ENCODE assay signal across 2 cellular contexts in genomic region chr3:17745894-17746293, GRCh38.
TF ChIP-seq lines count a peak whose summit lies in the region.

No MANE protein-coding gene starts in this region.

TF ChIP-seq in GM23338, 12 proteins besides CTCF, POLR2A, EP300 and RAD21:
- TF ChIP-seq EZH2phosphoT487 (IDR thresholded peaks at IDR 0.05; ENCODE audit: unreplicated experiment) (no peak), ZNF114 (CRISPR knock-in tag; IDR thresholded peaks at IDR 0.05) (no peak), NANOG (IDR thresholded peaks at IDR 0.05; ENCODE audit: borderline replicate concordance) (no peak), ETS1 (IDR thresholded peaks at IDR 0.05) (no peak), JUNB (IDR thresholded peaks at IDR 0.05; ENCODE audit: unreplicated experiment) (no peak), ZNF331 (CRISPR knock-in tag; IDR thresholded peaks at IDR 0.05; ENCODE audit: low read depth) (no peak), POLR2AphosphoS5 (IDR thresholded peaks at IDR 0.05; ENCODE audit: low read depth) (no peak), CREB1 (CRISPR knock-in tag; IDR thresholded peaks at IDR 0.05; ENCODE audit: low read depth) (no peak)

TF ChIP-seq in K562, 482 proteins besides CTCF, POLR2A, EP300 and RAD21 (continues in another document):
- TF ChIP-seq HEY1 (CRISPR knock-in tag; IDR thresholded peaks at IDR 0.05; ENCODE audit: borderline replicate concordance) = no peak
- peak; percentile 22 for TF ChIP-seq TAL1 (IDR thresholded peaks at IDR 0.05)
- no peak for TF ChIP-seq THRB (CRISPR knock-in tag; conservative IDR thresholded peaks at IDR 0.05)
- TF ChIP-seq MXD1 (CRISPR knock-in tag; IDR thresholded peaks at IDR 0.05; ENCODE audit: borderline replicate concordance, poor library complexity, severe bottlenecking) = no peak
- no peak for TF ChIP-seq PHB (CRISPR knock-in tag; IDR thresholded peaks at IDR 0.05)
- no peak for TF ChIP-seq NRF1 (conservative IDR thresholded peaks at IDR 0.05 in 1 of 2, IDR thresholded peaks at IDR 0.05 in 1 of 2)
- TF ChIP-seq FOXO4 (CRISPR knock-in tag; IDR thresholded peaks at IDR 0.05) = no peak
- TF ChIP-seq ZNF280B (CRISPR knock-in tag; IDR thresholded peaks at IDR 0.05) = no peak
- no peak for TF ChIP-seq JUN (IDR thresholded peaks at IDR 0.05; ENCODE audit: borderline replicate concordance, low read depth, low read length)
- TF ChIP-seq JUN (CRISPR knock-in tag; IDR thresholded peaks at IDR 0.05; ENCODE audit: borderline replicate concordance) = no peak
- no peak for TF ChIP-seq SMAD1 (IDR thresholded peaks at IDR 0.05; ENCODE audit: low read depth, low read length, partially characterized antibody)
- no peak for TF ChIP-seq TFAM (CRISPR knock-in tag; conservative IDR thresholded peaks at IDR 0.05)
- no peak for TF ChIP-seq ZBTB1 (CRISPR knock-in tag; IDR thresholded peaks at IDR 0.05; ENCODE audit: borderline replicate concordance, low read depth)
- TF ChIP-seq IRF2 (CRISPR knock-in tag; IDR thresholded peaks at IDR 0.05) = no peak
- no peak for TF ChIP-seq KLF16 (IDR thresholded peaks at IDR 0.05)
- TF ChIP-seq ZEB2 (IDR thresholded peaks at IDR 0.05) = 0 out of 2 replicates have a peak, but pooled peaks have one; percentile 20
- no peak for TF ChIP-seq ZSCAN29 (IDR thresholded peaks at IDR 0.05)
- no peak for TF ChIP-seq CXXC5 (CRISPR knock-in tag; IDR thresholded peaks at IDR 0.05)
- peak; percentile 76 for TF ChIP-seq CBFA2T3 (IDR thresholded peaks at IDR 0.05)
- TF ChIP-seq SLC30A9 (CRISPR knock-in tag; IDR thresholded peaks at IDR 0.05) = no peak
- TF ChIP-seq RBM17 (IDR thresholded peaks at IDR 0.05; ENCODE audit: borderline replicate concordance, low read depth, low read length) = no peak
- no peak for TF ChIP-seq XRCC3 (IDR thresholded peaks at IDR 0.05)
- no peak for TF ChIP-seq ZNF699 (CRISPR knock-in tag; IDR thresholded peaks at IDR 0.05; ENCODE audit: insufficient replicate concordance)
- TF ChIP-seq PBX2 (CRISPR knock-in tag; IDR thresholded peaks at IDR 0.05; ENCODE audit: low read depth) = no peak
- no peak for TF ChIP-seq PBX2 (tag; conservative IDR thresholded peaks at IDR 0.05; ENCODE audit: low read depth)
- no peak for TF ChIP-seq TRIM28 (IDR thresholded peaks at IDR 0.05)
- no peak for TF ChIP-seq PRPF4 (IDR thresholded peaks at IDR 0.05; ENCODE audit: insufficient read depth, low read depth, low read length, poor library complexity, severe bottlenecking)
- TF ChIP-seq ZNF143 (CRISPR knock-in tag; IDR thresholded peaks at IDR 0.05) = no peak
- TF ChIP-seq SAFB (IDR thresholded peaks at IDR 0.05; ENCODE audit: borderline replicate concordance, low read depth, low read length) = no peak
- no peak for TF ChIP-seq KAT2B (IDR thresholded peaks at IDR 0.05; ENCODE audit: low read depth, low read length)
- peak; percentile 11; the same call in 1 of the 2 replicates for TF ChIP-seq MAFK (IDR thresholded peaks at IDR 0.05; ENCODE audit: low read length)
- peak; percentile 55 for TF ChIP-seq NFE2 (IDR thresholded peaks at IDR 0.05; ENCODE audit: low read depth)
- no peak for TF ChIP-seq CCNT2 (IDR thresholded peaks at IDR 0.05; ENCODE audit: borderline replicate concordance, extremely low read depth, insufficient read length, low read depth, low read length)
- TF ChIP-seq CREB1 (IDR thresholded peaks at IDR 0.05) = no peak
- TF ChIP-seq CREB1 (CRISPR knock-in tag; IDR thresholded peaks at IDR 0.05) = no peak
- no peak for TF ChIP-seq CHD7 (IDR thresholded peaks at IDR 0.05; ENCODE audit: low read depth, low read length)
- TF ChIP-seq ETV5 (CRISPR knock-in tag; IDR thresholded peaks at IDR 0.05; ENCODE audit: low read depth) = no peak
- TF ChIP-seq ZNF263 (CRISPR knock-in tag; IDR thresholded peaks at IDR 0.05; ENCODE audit: borderline replicate concordance) = no peak
- peak; percentile 43; the same call in 1 of the 2 replicates for TF ChIP-seq DPF2 (IDR thresholded peaks at IDR 0.05)
- no peak for TF ChIP-seq THRAP3 (IDR thresholded peaks at IDR 0.05; ENCODE audit: borderline replicate concordance)
- TF ChIP-seq RNF219 (CRISPR knock-in tag; IDR thresholded peaks at IDR 0.05) = no peak
- no peak for TF ChIP-seq ZNF780A (CRISPR knock-in tag; IDR thresholded peaks at IDR 0.05)
- TF ChIP-seq HDGF (IDR thresholded peaks at IDR 0.05) = no peak
- no peak for TF ChIP-seq FOXJ3 (CRISPR knock-in tag; IDR thresholded peaks at IDR 0.05)
